Comparison of ENCODE assay signal across 8 cellular contexts in genomic region chr14:22871962-22872832, GRCh38. TPM values are rescaled to one million over a fixed set of nuclear protein-coding genes. Genes with fewer than 3 reads are reported as not detected.
DNase-seq lines count a peak whose midpoint lies in the region; ATAC-seq, FAIRE-seq and TF ChIP-seq lines count a peak whose summit lies in the region.

No MANE protein-coding gene starts in this region.

- FAIRE-seq in HepG2 (lab: Jason Lieb, UNC), result peak; percentile 79

- H2AFZ ChIP-seq in HepG2 (ENCODE audit: low read length), result no peak overlapping the region

- no peaks in the 10 kb centered on the region for H4K20me1 ChIP-seq in HepG2 (ENCODE audit: insufficient read depth, low read length)

- TF ChIP-seq EP300 in HepG2 (IDR thresholded peaks at IDR 0.05; ENCODE audit: low read depth in 2 of 2, low read length in 2 of 2) (peak in 1 of 2 experiments; percentile 54; a peak in 2 of 4 replicates), HepG2 (CRISPR knock-in tag; IDR thresholded peaks at IDR 0.05; ENCODE audit: borderline replicate concordance) (no peak)

- peaks cover 35% of the 10 kb centered on the region for H3K4me1 ChIP-seq in HepG2 (ENCODE audit: insufficient read depth, low read length)

- 1% methylated on average over 51 of the region's 54 CpGs for WGBS in HepG2 (ENCODE audit: low lambda C conversion rate)

- peak overlapping the region; percentile 95 for H3K4me2 ChIP-seq in HepG2 (ENCODE audit: low read depth, low read length)

- peak; percentile 68 for TF ChIP-seq RAD21 in HepG2 (CRISPR knock-in tag; IDR thresholded peaks at IDR 0.05)

- H3K79me2 ChIP-seq in HepG2 (ENCODE audit: insufficient read depth, low read length), result no peaks in the 10 kb centered on the region

- H3K9me3 ChIP-seq in HepG2 (ENCODE audit: low read length), result no peaks in the 10 kb centered on the region

- no peak for TF ChIP-seq POLR2A in HepG2 (IDR thresholded peaks at IDR 0.05; ENCODE audit: insufficient read depth in 1 of 2, low read depth in 2 of 2, low read length in 2 of 2)

- no TSS peak for BruUV-seq in HepG2 (replicated peaks; lab: Mats Ljungman, UMichigan)

- CTCF ChIA-PET in HepG2 (lab: Yijun Ruan, JAX; ENCODE audit: low intra/inter-chr PET ratio, low total read pairs), result interaction anchor here (0.6 to 3.1 kb wide), 7 partner anchors 19 to 315 kb away, joined by 3 to 46 read pairs (median 7); partner anchors contain the start of gene HAUS4

- peak overlapping the region; percentile 82 for H3K4me3 ChIP-seq in coronary artery
- H3K4me3 ChIP-seq in HepG2 (replicated peaks in 1 of 3; ENCODE audit: insufficient read depth in 1 of 3, low read depth in 2 of 3, low read length in 3 of 3), result peak overlapping the region; percentile 66 to 93 (median 82)

- DNase-seq in A172 (ENCODE audit: low spot score), result peak; percentile 77
- peak; percentile 84 for DNase-seq in NCI-H2196 (lab: John Stamatoyannopoulos, UW; ENCODE audit: unreplicated experiment)
- peak; percentile 60 to 68 for DNase-seq in activated CD4-positive, alpha-beta T cell treated with anti-CD3 and anti-CD28 coated beads for 24 hours (ENCODE audit: low read depth in 2 of 2)
- peak; percentile 92 for DNase-seq in coronary artery (ENCODE audit: low spot score)
- peak; percentile 84 for DNase-seq in HepG2 (ENCODE audit: low spot score)
- DNase-seq in stimulated activated CD4-positive, alpha-beta T cell treated with anti-CD3 and anti-CD28 coated beads, Interleukin-4, amount 100 ng/mL, for 1 hour, result peak; percentile 74

- intact Hi-C loops in HepG2 (cut with micrococcal nuclease; ENCODE audit: unreplicated experiment), result loop anchor here (1.0 to 5.0 kb wide), 6 partner anchors 19 to 110 kb away; partner anchors contain the start of genes AJUBA, OXA1L and PRMT5

- H3K9ac ChIP-seq in HepG2 (ENCODE audit: insufficient read depth, low read depth, low read length), result peak overlapping the region; percentile 76

- POLR2A ChIA-PET in HepG2 (lab: Yijun Ruan, JAX), result interaction anchor here (0.6 to 4.4 kb wide), 25 partner anchors 10 to 1243 kb away, joined by 3 to 53 read pairs (median 8); partner anchors contain the start of genes ACIN1, AJUBA, C14orf119 and DAD1

- H3K36me3 ChIP-seq in HepG2 (replicated peaks in 1 of 2; ENCODE audit: control insufficient read depth in 1 of 2, insufficient read depth in 2 of 2, low read length in 2 of 2), result peaks cover 14% of the 10 kb centered on the region in 2 experiments; a peak in 4 of 5 replicates

- H3K27ac ChIP-seq in coronary artery (peak overlapping the region; percentile 95 to 99), HepG2 (ENCODE audit: extremely low read length, insufficient read depth, low read length) (peak overlapping the region; percentile 85)

- in situ Hi-C loops in HepG2 (cut with HindIII; ENCODE audit: extremely low pct_ligation_motif_present, low pct_unique_long_range_greater_than_20kb), result no loop called here

- TF ChIP-seq CTCF in coronary artery (IDR thresholded peaks at IDR 0.05), result peak; percentile 89
- peak; percentile 99 for TF ChIP-seq CTCF in HepG2 (CRISPR knock-in tag; IDR thresholded peaks at IDR 0.05)

- no peaks in the 10 kb centered on the region; a peak in 1 of 5 replicates for H3K27me3 ChIP-seq in HepG2 (ENCODE audit: control insufficient read depth in 1 of 2, insufficient read depth in 2 of 2, low read length in 2 of 2)

- ATAC-seq in GM18502 (IDR thresholded peaks at IDR 0.05; ENCODE audit: poor library complexity, unreplicated experiment), result peak; percentile 27
- ATAC-seq in HG03039 (IDR thresholded peaks at IDR 0.05; ENCODE audit: unreplicated experiment), result peak; percentile 17
- ATAC-seq in HepG2, result peak; percentile 62

RNA-seq across cellular contexts. Expression of gene LRP10, which starts 0.7 kb away (rescaled TPM):
- total RNA-seq in A172 (2014; rRNA removed; shearing (Covaris generic)), result 28.7 and 38.7 TPM in 2 replicates
- 8.6 and 16.9 TPM in 2 replicates for total RNA-seq in HepG2 (2016; rRNA removed; fragmentation: Illumina TruSeq; extraction: Trizol)
- 4.6 and 5.4 TPM in 2 replicates for total RNA-seq in HepG2 (2016; cell fraction: cytosol; rRNA removed; fragmentation: Illumina TruSeq; extraction: Trizol; ENCODE audit: low read depth)
- total RNA-seq in HepG2 (2016; cell fraction: insoluble cytoplasmic fraction; rRNA removed; fragmentation: Illumina TruSeq; extraction: Trizol), result 8.2 and 17.2 TPM in 2 replicates
- total RNA-seq in HepG2 (2016; cell fraction: membrane; rRNA removed; fragmentation: Illumina TruSeq; extraction: Trizol), result 13.8 and 15.6 TPM in 2 replicates
- 15.9 and 21.6 TPM in 2 replicates for total RNA-seq in HepG2 (2016; cell fraction: nucleus; rRNA removed; fragmentation: Illumina TruSeq; extraction: Trizol)
- 45.2 and 80.6 TPM in 2 replicates for polyA plus RNA-seq in HepG2 (2011; rRNA removed)
- polyA plus RNA-seq in HepG2 (2011; cell fraction: cytosol; rRNA removed), result 49.4 and 54.8 TPM in 2 replicates
- 70.7 and 85.9 TPM in 2 replicates for polyA plus RNA-seq in HepG2 (2011; cell fraction: nucleus; rRNA removed)
- polyA plus RNA-seq in HepG2 (2012), result 45.8 and 84.6 TPM in 2 replicates
- polyA plus RNA-seq in HepG2 (2016; cell fraction: cytosol; fragmentation: Illumina TruSeq; extraction: Trizol; ENCODE audit: low read depth), result 6.5 and 7.4 TPM in 2 replicates
- 8.2 and 10.9 TPM in 2 replicates for polyA plus RNA-seq in HepG2 (2016; cell fraction: insoluble cytoplasmic fraction; fragmentation: Illumina TruSeq; extraction: Trizol; ENCODE audit: low read depth)
- 11.6 and 13.0 TPM in 2 replicates for polyA plus RNA-seq in HepG2 (2016; cell fraction: membrane; fragmentation: Illumina TruSeq; extraction: Trizol; ENCODE audit: low read depth)
- 22.9 and 23.5 TPM in 2 replicates for polyA plus RNA-seq in HepG2 (2016; cell fraction: nucleus; fragmentation: Illumina TruSeq; extraction: Trizol; ENCODE audit: insufficient read depth, low read depth)
- 73.0 and 241 TPM in 2 replicates for polyA minus RNA-seq in HepG2 (2011; rRNA and poly(A)+ RNA removed; ENCODE audit: low replicate concordance)
- 55.0 and 77.3 TPM in 2 replicates for polyA minus RNA-seq in HepG2 (2011; cell fraction: cytosol; rRNA and poly(A)+ RNA removed)
- 23.4 and 37.7 TPM in 2 replicates for polyA minus RNA-seq in HepG2 (2011; cell fraction: nucleus; rRNA and poly(A)+ RNA removed)

RNA-seq across cellular contexts. Expression of gene REM2, which starts 10.8 kb away (rescaled TPM):
- total RNA-seq in A172 (2014; rRNA removed; shearing (Covaris generic)), result not detected in 2 replicates
- total RNA-seq in HepG2 (2016; rRNA removed; fragmentation: Illumina TruSeq; extraction: Trizol), result not detected in 2 replicates
- total RNA-seq in HepG2 (2016; cell fraction: cytosol; rRNA removed; fragmentation: Illumina TruSeq; extraction: Trizol; ENCODE audit: low read depth), result not detected in 2 replicates
- total RNA-seq in HepG2 (2016; cell fraction: insoluble cytoplasmic fraction; rRNA removed; fragmentation: Illumina TruSeq; extraction: Trizol), result not detected in 2 replicates
- not detected in 2 replicates for total RNA-seq in HepG2 (2016; cell fraction: membrane; rRNA removed; fragmentation: Illumina TruSeq; extraction: Trizol)
- not detected in 2 replicates for total RNA-seq in HepG2 (2016; cell fraction: nucleus; rRNA removed; fragmentation: Illumina TruSeq; extraction: Trizol)
- polyA plus RNA-seq in HepG2 (2011; rRNA removed), result 0.20 and 0.31 TPM in 2 replicates
- polyA plus RNA-seq in HepG2 (2011; cell fraction: cytosol; rRNA removed), result 0.04 and 0.05 TPM in 2 replicates
- polyA plus RNA-seq in HepG2 (2011; cell fraction: nucleus; rRNA removed), result 1.1 and 1.9 TPM in 2 replicates
- 0.21 and 0.67 TPM in 2 replicates for polyA plus RNA-seq in HepG2 (2012)
- not detected in 2 replicates for polyA plus RNA-seq in HepG2 (2016; cell fraction: cytosol; fragmentation: Illumina TruSeq; extraction: Trizol; ENCODE audit: low read depth)
- polyA plus RNA-seq in HepG2 (2016; cell fraction: insoluble cytoplasmic fraction; fragmentation: Illumina TruSeq; extraction: Trizol; ENCODE audit: low read depth), result not detected in 2 replicates
- not detected in 2 replicates for polyA plus RNA-seq in HepG2 (2016; cell fraction: membrane; fragmentation: Illumina TruSeq; extraction: Trizol; ENCODE audit: low read depth)
- polyA plus RNA-seq in HepG2 (2016; cell fraction: nucleus; fragmentation: Illumina TruSeq; extraction: Trizol; ENCODE audit: insufficient read depth, low read depth), result not detected in 2 replicates
- 0.26 and 0.30 TPM in 2 replicates for polyA minus RNA-seq in HepG2 (2011; rRNA and poly(A)+ RNA removed; ENCODE audit: low replicate concordance)
- not detected in 2 replicates for polyA minus RNA-seq in HepG2 (2011; cell fraction: cytosol; rRNA and poly(A)+ RNA removed)
- polyA minus RNA-seq in HepG2 (2011; cell fraction: nucleus; rRNA and poly(A)+ RNA removed), result 0.25 and 0.90 TPM in 2 replicates

RNA-seq across cellular contexts. Expression of gene MMP14, which starts 35.8 kb away (rescaled TPM):
- total RNA-seq in A172 (2014; rRNA removed; shearing (Covaris generic)), result 82.4 and 92.9 TPM in 2 replicates
- 1.6 and 5.2 TPM in 2 replicates for total RNA-seq in HepG2 (2016; rRNA removed; fragmentation: Illumina TruSeq; extraction: Trizol)
- 0.20 and 0.44 TPM in 2 replicates for total RNA-seq in HepG2 (2016; cell fraction: cytosol; rRNA removed; fragmentation: Illumina TruSeq; extraction: Trizol; ENCODE audit: low read depth)
- total RNA-seq in HepG2 (2016; cell fraction: insoluble cytoplasmic fraction; rRNA removed; fragmentation: Illumina TruSeq; extraction: Trizol), result 2.1 and 5.2 TPM in 2 replicates
- 0.71 and 0.79 TPM in 2 replicates for total RNA-seq in HepG2 (2016; cell fraction: membrane; rRNA removed; fragmentation: Illumina TruSeq; extraction: Trizol)
- total RNA-seq in HepG2 (2016; cell fraction: nucleus; rRNA removed; fragmentation: Illumina TruSeq; extraction: Trizol), result 4.6 and 5.5 TPM in 2 replicates
- 9.8 and 11.3 TPM in 2 replicates for polyA plus RNA-seq in HepG2 (2011; rRNA removed)
- polyA plus RNA-seq in HepG2 (2011; cell fraction: cytosol; rRNA removed), result 5.8 and 6.5 TPM in 2 replicates
- 25.6 and 29.7 TPM in 2 replicates for polyA plus RNA-seq in HepG2 (2011; cell fraction: nucleus; rRNA removed)
- 4.8 and 11.1 TPM in 2 replicates for polyA plus RNA-seq in HepG2 (2012)
- 0.14 and 0.26 TPM in 2 replicates for polyA plus RNA-seq in HepG2 (2016; cell fraction: cytosol; fragmentation: Illumina TruSeq; extraction: Trizol; ENCODE audit: low read depth)
- 1.7 and 2.1 TPM in 2 replicates for polyA plus RNA-seq in HepG2 (2016; cell fraction: insoluble cytoplasmic fraction; fragmentation: Illumina TruSeq; extraction: Trizol; ENCODE audit: low read depth)
- 0.27 and 0.44 TPM in 2 replicates for polyA plus RNA-seq in HepG2 (2016; cell fraction: membrane; fragmentation: Illumina TruSeq; extraction: Trizol; ENCODE audit: low read depth)
- 9.4 and 10.2 TPM in 2 replicates for polyA plus RNA-seq in HepG2 (2016; cell fraction: nucleus; fragmentation: Illumina TruSeq; extraction: Trizol; ENCODE audit: insufficient read depth, low read depth)
- 1.4 and 12.3 TPM in 2 replicates for polyA minus RNA-seq in HepG2 (2011; rRNA and poly(A)+ RNA removed; ENCODE audit: low replicate concordance)
- 2.5 and 3.8 TPM in 2 replicates for polyA minus RNA-seq in HepG2 (2011; cell fraction: cytosol; rRNA and poly(A)+ RNA removed)
- polyA minus RNA-seq in HepG2 (2011; cell fraction: nucleus; rRNA and poly(A)+ RNA removed), result 4.5 and 4.8 TPM in 2 replicates

RNA-seq across cellular contexts. Expression of gene MRPL52, which starts 42.5 kb away (rescaled TPM):
- 72.1 and 163 TPM in 2 replicates for total RNA-seq in A172 (2014; rRNA removed; shearing (Covaris generic))
- total RNA-seq in HepG2 (2016; rRNA removed; fragmentation: Illumina TruSeq; extraction: Trizol), result 329 and 420 TPM in 2 replicates
- total RNA-seq in HepG2 (2016; cell fraction: cytosol; rRNA removed; fragmentation: Illumina TruSeq; extraction: Trizol; ENCODE audit: low read depth), result 142 and 155 TPM in 2 replicates
- total RNA-seq in HepG2 (2016; cell fraction: insoluble cytoplasmic fraction; rRNA removed; fragmentation: Illumina TruSeq; extraction: Trizol), result 341 and 464 TPM in 2 replicates
- 156 and 160 TPM in 2 replicates for total RNA-seq in HepG2 (2016; cell fraction: membrane; rRNA removed; fragmentation: Illumina TruSeq; extraction: Trizol)
- 109 and 136 TPM in 2 replicates for total RNA-seq in HepG2 (2016; cell fraction: nucleus; rRNA removed; fragmentation: Illumina TruSeq; extraction: Trizol)
- 118 and 123 TPM in 2 replicates for polyA plus RNA-seq in HepG2 (2011; rRNA removed)
- 96.8 and 121 TPM in 2 replicates for polyA plus RNA-seq in HepG2 (2011; cell fraction: cytosol; rRNA removed)
- polyA plus RNA-seq in HepG2 (2011; cell fraction: nucleus; rRNA removed), result 57.8 and 65.3 TPM in 2 replicates
- 191 and 236 TPM in 2 replicates for polyA plus RNA-seq in HepG2 (2012)
- polyA plus RNA-seq in HepG2 (2016; cell fraction: cytosol; fragmentation: Illumina TruSeq; extraction: Trizol; ENCODE audit: low read depth), result 177 and 226 TPM in 2 replicates
- 443 and 518 TPM in 2 replicates for polyA plus RNA-seq in HepG2 (2016; cell fraction: insoluble cytoplasmic fraction; fragmentation: Illumina TruSeq; extraction: Trizol; ENCODE audit: low read depth)
- 154 and 175 TPM in 2 replicates for polyA plus RNA-seq in HepG2 (2016; cell fraction: membrane; fragmentation: Illumina TruSeq; extraction: Trizol; ENCODE audit: low read depth)
- 256 and 271 TPM in 2 replicates for polyA plus RNA-seq in HepG2 (2016; cell fraction: nucleus; fragmentation: Illumina TruSeq; extraction: Trizol; ENCODE audit: insufficient read depth, low read depth)
- polyA minus RNA-seq in HepG2 (2011; rRNA and poly(A)+ RNA removed; ENCODE audit: low replicate concordance), result 17.7 and 30.4 TPM in 2 replicates
- polyA minus RNA-seq in HepG2 (2011; cell fraction: cytosol; rRNA and poly(A)+ RNA removed), result 72.9 and 76.8 TPM in 2 replicates
- polyA minus RNA-seq in HepG2 (2011; cell fraction: nucleus; rRNA and poly(A)+ RNA removed), result 33.7 and 36.6 TPM in 2 replicates

RNA-seq across cellular contexts. Expression of gene RBM23, which starts 46.8 kb away (rescaled TPM):
- total RNA-seq in A172 (2014; rRNA removed; shearing (Covaris generic)), result 56.8 and 64.1 TPM in 2 replicates
- 0.52 and 1.5 TPM in 2 replicates for total RNA-seq in HepG2 (2016; rRNA removed; fragmentation: Illumina TruSeq; extraction: Trizol)
- 1.3 and 3.6 TPM in 2 replicates for total RNA-seq in HepG2 (2016; cell fraction: cytosol; rRNA removed; fragmentation: Illumina TruSeq; extraction: Trizol; ENCODE audit: low read depth)
- 0.61 and 1.6 TPM in 2 replicates for total RNA-seq in HepG2 (2016; cell fraction: insoluble cytoplasmic fraction; rRNA removed; fragmentation: Illumina TruSeq; extraction: Trizol)
- total RNA-seq in HepG2 (2016; cell fraction: membrane; rRNA removed; fragmentation: Illumina TruSeq; extraction: Trizol), result 0.71 and 0.76 TPM in 2 replicates
- 1.2 and 2.0 TPM in 2 replicates for total RNA-seq in HepG2 (2016; cell fraction: nucleus; rRNA removed; fragmentation: Illumina TruSeq; extraction: Trizol)
- 2.1 and 2.9 TPM in 2 replicates for polyA plus RNA-seq in HepG2 (2011; rRNA removed)
- polyA plus RNA-seq in HepG2 (2011; cell fraction: cytosol; rRNA removed), result 0.87 and 0.90 TPM in 2 replicates
- polyA plus RNA-seq in HepG2 (2011; cell fraction: nucleus; rRNA removed), result 7.7 and 10.1 TPM in 2 replicates
- polyA plus RNA-seq in HepG2 (2012), result 2.0 and 2.8 TPM in 2 replicates
- polyA plus RNA-seq in HepG2 (2016; cell fraction: cytosol; fragmentation: Illumina TruSeq; extraction: Trizol; ENCODE audit: low read depth), result 0.17 and 0.28 TPM in 2 replicates
- polyA plus RNA-seq in HepG2 (2016; cell fraction: insoluble cytoplasmic fraction; fragmentation: Illumina TruSeq; extraction: Trizol; ENCODE audit: low read depth), result 0.76 and 1.0 TPM in 2 replicates
- 0.27 and 0.43 TPM in 2 replicates for polyA plus RNA-seq in HepG2 (2016; cell fraction: membrane; fragmentation: Illumina TruSeq; extraction: Trizol; ENCODE audit: low read depth)
- 3.6 and 4.3 TPM in 2 replicates for polyA plus RNA-seq in HepG2 (2016; cell fraction: nucleus; fragmentation: Illumina TruSeq; extraction: Trizol; ENCODE audit: insufficient read depth, low read depth)
- 5.4 and 70.7 TPM in 2 replicates for polyA minus RNA-seq in HepG2 (2011; rRNA and poly(A)+ RNA removed; ENCODE audit: low replicate concordance)
- polyA minus RNA-seq in HepG2 (2011; cell fraction: cytosol; rRNA and poly(A)+ RNA removed), result 0.97 and 1.6 TPM in 2 replicates
- polyA minus RNA-seq in HepG2 (2011; cell fraction: nucleus; rRNA and poly(A)+ RNA removed), result 14.7 and 14.8 TPM in 2 replicates

Comparison
In these comparisons a context has a peak if more than half of its experiments do, and no peak if none do; other contexts are left out.
1. Peak in every context shown above with its lines: DNase-seq, ATAC-seq, H3K4me3 ChIP-seq and H3K27ac ChIP-seq.
2. RNA of gene MMP14, which starts 35.8 kb away (total RNA-seq): 82.4 to 92.9 TPM in A172; 0.20 to 5.5 TPM in HepG2; every median in the first group is over 10 times any median in the second.